Comparison of ENCODE assay signal across 9 cellular contexts in genomic region chr19:12828494-12828893, GRCh38. TPM values are rescaled to one million over a fixed set of nuclear protein-coding genes. Genes with fewer than 3 reads are reported as not detected.
DNase-seq lines count a peak whose midpoint lies in the region; ATAC-seq and TF ChIP-seq lines count a peak whose summit lies in the region.
"Had no signal": no experiment of that assay in that cellular context is flagged by ENCODE, and none has a peak within 500 bp of the region (broad histone marks: within the 10 kb centered on the region; RNA-seq: fewer than 3 reads in every experiment).

No MANE protein-coding gene starts in this region.

- intact Hi-C loops in heart right ventricle (cut with DNase I): no loop called here
- intact Hi-C loops in transverse colon (cut with DNase I; ENCODE audit: low total_unique reads): no loop called here

- H3K36me3 ChIP-seq in cardiac muscle cell: no peaks in the 10 kb centered on the region
- no peaks in the 10 kb centered on the region for H3K36me3 ChIP-seq in heart right ventricle
- H3K36me3 ChIP-seq in transverse colon: no peaks in the 10 kb centered on the region

- no peaks in the 10 kb centered on the region for H3K9me3 ChIP-seq in cardiac muscle cell (ENCODE audit: low read depth)
- H3K9me3 ChIP-seq in heart right ventricle: no peaks in the 10 kb centered on the region
- H3K9me3 ChIP-seq in transverse colon: no peaks in the 10 kb centered on the region

- TF ChIP-seq CTCF in cardiac muscle cell (IDR thresholded peaks at IDR 0.05; ENCODE audit: low read depth, low read length): no peak
- no peak for TF ChIP-seq CTCF in heart right ventricle (IDR thresholded peaks at IDR 0.05)
- TF ChIP-seq CTCF in transverse colon (IDR thresholded peaks at IDR 0.05): no peak

- DNase-seq in cardiac muscle cell (ENCODE audit: low read depth in 1 of 2, low spot score in 1 of 2) (peak; percentile 49 to 73), heart right ventricle (no peak), NCI-H526 treated with DMSO at 0.1 percent for 48 hours (lab: John Stamatoyannopoulos, UW) (peak; percentile 55), dermis blood vessel endothelial cell (peak; percentile 24), transverse colon (peak; percentile 67), AG08395 (ENCODE audit: low spot score) (no peak)

- no peak for TF ChIP-seq EP300 in transverse colon (IDR thresholded peaks at IDR 0.05; ENCODE audit: low read depth)

- in situ Hi-C loops in transverse colon (cut with MboI; ENCODE audit: low pct_ligation_motif_present in 1 of 4, low pct_unique_long_range_greater_than_20kb in 1 of 4, low sequenced_read_pairs in 3 of 4): no loop called here

- no peaks in the 10 kb centered on the region for H3K4me1 ChIP-seq in cardiac muscle cell (ENCODE audit: low read depth)
- peaks cover 0 to 18% (median 5%) of the 10 kb centered on the region in 9 donors for H3K4me1 ChIP-seq in heart right ventricle
- peaks cover 4 to 28% (median 17%) of the 10 kb centered on the region in 4 donors for H3K4me1 ChIP-seq in transverse colon

- no peak for TF ChIP-seq POLR2A in transverse colon (IDR thresholded peaks at IDR 0.05)

- ATAC-seq in heart right ventricle: no peak
- no peak for ATAC-seq in GM18520 (IDR thresholded peaks at IDR 0.05; ENCODE audit: unreplicated experiment)
- ATAC-seq in GM21360 (IDR thresholded peaks at IDR 0.05; ENCODE audit: unreplicated experiment): no peak

- H3K4me3 ChIP-seq in cardiac muscle cell (no peak overlapping the region), heart right ventricle (no peak overlapping the region), transverse colon (no peak overlapping the region)
- H3K4me3 ChIP-seq: skin epidermis had no signal

- whole genome bisulfite sequencing in heart right ventricle, 2 donors: 5 to 6% methylated on average over 23 of the region's 23 CpGs
- WGBS in transverse colon (ENCODE audit: low coverage in 1 of 2), 2 donors: 3 to 17% methylated on average over 1 to 23 of the region's 23 CpGs

- no peak overlapping the region for H3K27ac ChIP-seq in cardiac muscle cell
- H3K27ac ChIP-seq in heart right ventricle: no peak overlapping the region
- H3K27ac ChIP-seq in transverse colon: no peak overlapping the region
- H3K27ac ChIP-seq: skin epidermis had no signal

- H3K27me3 ChIP-seq in cardiac muscle cell: peaks cover 10% of the 10 kb centered on the region
- peaks cover 12 to 98% (median 96%) of the 10 kb centered on the region in 7 donors for H3K27me3 ChIP-seq in heart right ventricle
- H3K27me3 ChIP-seq in transverse colon: peaks cover 96% of the 10 kb centered on the region

RNA-seq across cellular contexts. Expression of gene RTBDN, which starts 5.9 kb away (rescaled TPM):
- total RNA-seq in cardiac muscle cell (not detected in 2 replicates), heart right ventricle (not detected), dermis blood vessel endothelial cell (not detected in 2 replicates), transverse colon (not detected)
- polyA plus RNA-seq in cardiac muscle cell (0.81 TPM in 1 of 2 replicates, not detected in the other), heart right ventricle (not detected)

RNA-seq across cellular contexts. Expression of gene MAST1, which starts 9.8 kb away (rescaled TPM):
- total RNA-seq in cardiac muscle cell (3.7 and 7.9 TPM in 2 replicates), heart right ventricle (under 1 TPM in 8 of 10 donors, not detected in 2; 0.15 to 0.88 (median 0.37) TPM), dermis blood vessel endothelial cell (0.17 and 0.51 TPM in 2 replicates), transverse colon (1 to 10 TPM in 1 of 4 donors, under 1 TPM in 2, not detected in 1; 0.64 to 2.4 (median 0.82) TPM)
- polyA plus RNA-seq in cardiac muscle cell (3.9 and 10.9 TPM in 2 replicates), heart right ventricle (under 1 TPM; 0.07 to 0.23 TPM)

RNA-seq across cellular contexts. Expression of gene RNASEH2A, which starts 22.1 kb away (rescaled TPM):
- total RNA-seq in cardiac muscle cell (20.4 and 29.0 TPM in 2 replicates), heart right ventricle (1 to 10 TPM; 1.9 to 5.7 (median 4.1) TPM), dermis blood vessel endothelial cell (19.6 and 45.6 TPM in 2 replicates), transverse colon (10 to 100 TPM in 1 of 4 donors, 1 to 10 TPM in 2, not detected in 1; 2.7 to 17.5 (median 4.0) TPM)
- polyA plus RNA-seq in cardiac muscle cell (40.4 and 57.3 TPM in 2 replicates), heart right ventricle (1 to 10 TPM; 3.1 to 6.9 TPM)

RNA-seq across cellular contexts. Expression of gene THSD8, which starts 26.6 kb away (rescaled TPM):
- 0.63 TPM in 1 of 2 replicates, not detected in the other for total RNA-seq in cardiac muscle cell
- 15.0 and 19.0 TPM in 2 replicates for polyA plus RNA-seq in cardiac muscle cell
- total RNA-seq in heart right ventricle: 1 to 10 TPM in 9 of 10 donors, under 1 TPM in 1; 0.72 to 4.8 (median 2.4) TPM
- 1 to 10 TPM; 2.7 to 3.8 TPM for polyA plus RNA-seq in heart right ventricle
- 0.23 TPM in 1 of 2 replicates, not detected in the other for total RNA-seq in dermis blood vessel endothelial cell
- 1 to 10 TPM in 1 of 4 donors, not detected in 3; 1.6 TPM for total RNA-seq in transverse colon

RNA-seq across cellular contexts. Expression of gene PRDX2, which starts 26.9 kb away (rescaled TPM):
- total RNA-seq in cardiac muscle cell (1,316 and 1,694 TPM in 2 replicates), heart right ventricle (100 to 1,000 TPM; 532 to 789 (median 744) TPM), dermis blood vessel endothelial cell (214 and 278 TPM in 2 replicates), transverse colon (100 to 1,000 TPM; 172 to 357 (median 198) TPM)
- polyA plus RNA-seq in cardiac muscle cell (1,469 and 1,719 TPM in 2 replicates), heart right ventricle (100 to 1,000 TPM; 235 to 827 TPM)

Comparison
In these comparisons a context has a peak if more than half of its experiments do, and no peak if none do; other contexts are left out.
1. DNase-seq: peak in cardiac muscle cell (2 of 2), NCI-H526 treated with DMSO at 0.1 percent for 48 hours (single experiment), dermis blood vessel endothelial cell (single experiment) and transverse colon (single experiment); none in heart right ventricle (0 of 2) and AG08395 (single experiment).